ENCODE assay signal across 11 cellular contexts in genomic region chr5:132394681-132395259, GRCh38. TPM values are rescaled to one million over a fixed set of nuclear protein-coding genes. Genes with fewer than 3 reads are reported as not detected.
DNase-seq lines count a peak whose midpoint lies in the region; ATAC-seq and TF ChIP-seq lines count a peak whose summit lies in the region.
"Had no signal": no experiment of that assay in that cellular context is flagged by ENCODE, and none has a peak within 500 bp of the region (broad histone marks: within the 10 kb centered on the region; RNA-seq: fewer than 3 reads in every experiment).

No MANE protein-coding gene starts in this region.

- H3K27me3 Mint-ChIP-seq in CD14-positive monocyte (ENCODE audit: low read depth in 3 of 3), result peaks cover 0 to 2% (median 0%) of the 10 kb centered on the region in 3 donors

- peak; percentile 93 for ATAC-seq in GM21619 (IDR thresholded peaks at IDR 0.05; ENCODE audit: unreplicated experiment)

- intact Hi-C loops in CD14-positive monocyte (cut with micrococcal nuclease), result no loop called here

- H3K4me3 ChIP-seq in GM12865 (ENCODE audit: low read depth, low read length), result no peak overlapping the region
- H3K4me3 ChIP-seq: pancreas had no signal

- peak overlapping the region in 1 of 7 donors; percentile 55 for H3K27ac Mint-ChIP-seq in CD14-positive monocyte

- no peak for TF ChIP-seq CTCF in GM12865 (IDR thresholded peaks at IDR 0.05; ENCODE audit: insufficient read depth, low read depth, low read length, missing control alignments)
- TF ChIP-seq CTCF in CD14-positive monocyte (IDR thresholded peaks at IDR 0.05), result no peak

- H3K4me1 Mint-ChIP-seq in CD14-positive monocyte, result peaks cover 5% of the 10 kb centered on the region

- H3K36me3 Mint-ChIP-seq in CD14-positive monocyte, result peaks cover 26 to 36% of the 10 kb centered on the region in 2 donors

- H3K4me3 Mint-ChIP-seq in CD14-positive monocyte, result no peak overlapping the region

- no peaks in the 10 kb centered on the region for H3K9me3 Mint-ChIP-seq in CD14-positive monocyte

- DNase-seq in GM12865 (ENCODE audit: low read depth) (peak; percentile 64), NCI-H1436 (lab: John Stamatoyannopoulos, UW) (peak; percentile 63), kidney tubule cell (ENCODE audit: low spot score) (peak; percentile 73), CD14-positive monocyte (ENCODE audit: low spot score) (no peak), cortex of kidney (lab: John Stamatoyannopoulos, UW) (no peak), iPS-NIHi7 (ENCODE audit: extremely low spot score) (no peak)
- DNase-seq in stimulated activated naive CD4-positive, alpha-beta T cell treated with Interleukin-2 at 50 U/mL for 16 hours (lab: John Stamatoyannopoulos, UW), result no peak
- DNase-seq: activated CD4-positive, alpha-beta T cell treated with anti-CD3 and anti-CD28 coated beads for 48 hours; NCI-H774; pancreas had no signal

RNA-seq across cellular contexts. Expression of gene SLC22A5, which starts 25.3 kb away (rescaled TPM):
- 1 to 10 TPM; 2.4 to 3.5 TPM for polyA plus RNA-seq in CD14-positive monocyte

Comparison
In these comparisons a context has a peak if more than half of its experiments do, and no peak if none do; other contexts are left out.
1. DNase-seq: peak in GM12865 (single experiment), NCI-H1436 (single experiment) and kidney tubule cell (single experiment); none in CD14-positive monocyte (single experiment), cortex of kidney (single experiment), iPS-NIHi7 (single experiment) and stimulated activated naive CD4-positive, alpha-beta T cell treated with Interleukin-2 at 50 U/mL for 16 hours (single experiment).